12 cellular contexts compared by ENCODE assay signal in the genomic region with DNA sequence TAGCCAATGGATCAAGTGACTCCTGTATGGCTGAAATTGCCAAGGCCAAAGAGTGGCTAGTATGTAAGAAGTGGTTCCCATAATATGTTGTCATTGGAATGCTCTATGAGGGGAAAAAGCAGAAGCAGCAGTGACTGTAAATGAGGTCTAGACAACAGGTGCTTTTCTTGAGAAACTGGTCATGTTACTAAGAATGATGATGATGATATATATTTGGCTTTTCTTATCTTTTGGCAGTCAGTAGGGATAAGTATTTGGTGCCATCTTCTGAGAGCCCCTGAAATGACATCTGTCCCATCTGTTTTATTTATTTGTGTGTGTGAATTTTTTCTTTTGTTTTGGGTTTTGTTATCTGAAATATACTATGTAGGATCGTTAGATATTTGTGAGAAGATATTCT.
DNase-seq lines count a peak whose midpoint lies in the region; ATAC-seq and TF ChIP-seq lines count a peak whose summit lies in the region.
"Had no signal": no experiment of that assay in that cellular context is flagged by ENCODE, and none has a peak within 500 bp of the region (broad histone marks: within the 10 kb centered on the region; RNA-seq: fewer than 3 reads in every experiment).

No MANE protein-coding gene starts in this region.

- H3K79me2 ChIP-seq in osteoblast (ENCODE audit: insufficient read depth, low read length) = no peaks in the 10 kb centered on the region

- no peak overlapping the region for H2AFZ ChIP-seq in osteoblast (ENCODE audit: low read length)

- H3K4me3 ChIP-seq in astrocyte of the cerebellum (ENCODE audit: low read depth, low read length) (no peak overlapping the region), osteoblast (ENCODE audit: insufficient read depth, low read length) (no peak overlapping the region)

- in situ Hi-C loops in KBM-7 (cut with MboI; ENCODE audit: low pct_unique_long_range_greater_than_20kb, low sequenced_read_pairs) = no loop called here
- in situ Hi-C loops in astrocyte of the cerebellum (cut with HindIII; ENCODE audit: low sequenced_read_pairs) = no loop called here

- H3K27ac ChIP-seq in osteoblast (ENCODE audit: low read depth, low read length) = no peak overlapping the region

- ATAC-seq in GM19452 (IDR thresholded peaks at IDR 0.05; ENCODE audit: unreplicated experiment) = no peak

- H4K20me1 ChIP-seq in osteoblast (ENCODE audit: insufficient read depth, low read length) = no peaks in the 10 kb centered on the region

- H3K9me3 ChIP-seq in osteoblast (ENCODE audit: low read depth, low read length) = no peaks in the 10 kb centered on the region

- H3K4me1 ChIP-seq in osteoblast (ENCODE audit: insufficient read depth, low read length) = no peaks in the 10 kb centered on the region

- no peak overlapping the region for H3K4me2 ChIP-seq in osteoblast (ENCODE audit: insufficient read depth, low read length)

- DNase-seq in DMS53 (lab: John Stamatoyannopoulos, UW) (peak; percentile 46), DMS53 treated with DMSO at 0.1 percent for 48 hours (lab: John Stamatoyannopoulos, UW; ENCODE audit: unreplicated experiment) (no peak), KBM-7 (peak; percentile 15), astrocyte of the cerebellum (ENCODE audit: low read depth) (no peak), osteoblast (ENCODE audit: insufficient read length, low spot score, missing footprints) (peak; percentile 45), dedifferentiated amniotic fluid mesenchymal stem cell (ENCODE audit: extremely low spot score) (no peak)
- no peak for DNase-seq in activated CD4-positive, alpha-beta T cell treated with anti-CD3 and anti-CD28 coated beads, Interleukin-2, amount 50 U/mL, for 4 hours
- DNase-seq: activated effector memory CD4-positive, alpha-beta T cell treated with Interleukin-2 at 50 U/mL for 16 hours; NCI-H1930; small intestine; substantia nigra had no signal

- no peaks in the 10 kb centered on the region for H3K36me3 ChIP-seq in osteoblast (ENCODE audit: insufficient read depth, low read length)

- no peaks in the 10 kb centered on the region for H3K27me3 ChIP-seq in osteoblast (ENCODE audit: insufficient read depth, low read length)

- TF ChIP-seq CTCF in astrocyte of the cerebellum (IDR thresholded peaks at IDR 0.05; ENCODE audit: low read depth, low read length, missing control alignments) (peak; percentile 8), osteoblast (IDR thresholded peaks at IDR 0.05; ENCODE audit: extremely low read depth, low read depth, low read length) (peak; percentile 43)

Comparison
In these comparisons a context has a peak if more than half of its experiments do, and no peak if none do; other contexts are left out.
1. DNase-seq: peak in DMS53 (single experiment), KBM-7 (single experiment) and osteoblast (single experiment); none in DMS53 treated with DMSO at 0.1 percent for 48 hours (single experiment), astrocyte of the cerebellum (single experiment), dedifferentiated amniotic fluid mesenchymal stem cell (single experiment) and activated CD4-positive, alpha-beta T cell treated with anti-CD3 and anti-CD28 coated beads, Interleukin-2, amount 50 U/mL, for 4 hours (0 of 2).